ENCODE assay signal across 8 cellular contexts in genomic region chr19:51394045-51394836, GRCh38.
DNase-seq lines count a peak whose midpoint lies in the region; ATAC-seq and TF ChIP-seq lines count a peak whose summit lies in the region.

No MANE protein-coding gene starts in this region.

- no peaks in the 10 kb centered on the region for H3K27me3 ChIP-seq in layer of hippocampus (ENCODE audit: control insufficient read depth, insufficient read depth, low read length)

- no peak for TF ChIP-seq CTCF in 22Rv1 (IDR thresholded peaks at IDR 0.05)

- H3K27ac ChIP-seq in 22Rv1 (peak overlapping the region; percentile 83), cingulate gyrus (ENCODE audit: low read depth, low read length) (peak overlapping the region; percentile 86), layer of hippocampus (ENCODE audit: low read depth, low read length) (peak overlapping the region; percentile 86)

- ATAC-seq in GM18511 (IDR thresholded peaks at IDR 0.05; ENCODE audit: unreplicated experiment) (peak; percentile 87), HG03025 (IDR thresholded peaks at IDR 0.05; ENCODE audit: low FRiP score, unreplicated experiment) (peak; percentile 82)

- DNase-seq in NCI-H446 treated with DMSO at 0.1 percent for 48 hours (lab: John Stamatoyannopoulos, UW) = peak; percentile 98
- DNase-seq in activated CD4-positive, alpha-beta T cell treated with anti-CD3 and anti-CD28 coated beads for 4 hours = peak; percentile 84 to 85
- peak; percentile 65 to 91 (median 74) for DNase-seq in stimulated activated CD4-positive, alpha-beta T cell treated with anti-CD3 and anti-CD28 coated beads, Interleukin-1b, Interleukin-23, amount 100 ng/mL, for 24 hours (ENCODE audit: low read depth in 4 of 4, low spot score in 1 of 4)

Comparison
In these comparisons a context has a peak if more than half of its experiments do, and no peak if none do; other contexts are left out.
1. Peak in every context shown above with its lines: DNase-seq, ATAC-seq and H3K27ac ChIP-seq.